Comparison of ENCODE assay signal across 1 cellular context in the genomic region with DNA sequence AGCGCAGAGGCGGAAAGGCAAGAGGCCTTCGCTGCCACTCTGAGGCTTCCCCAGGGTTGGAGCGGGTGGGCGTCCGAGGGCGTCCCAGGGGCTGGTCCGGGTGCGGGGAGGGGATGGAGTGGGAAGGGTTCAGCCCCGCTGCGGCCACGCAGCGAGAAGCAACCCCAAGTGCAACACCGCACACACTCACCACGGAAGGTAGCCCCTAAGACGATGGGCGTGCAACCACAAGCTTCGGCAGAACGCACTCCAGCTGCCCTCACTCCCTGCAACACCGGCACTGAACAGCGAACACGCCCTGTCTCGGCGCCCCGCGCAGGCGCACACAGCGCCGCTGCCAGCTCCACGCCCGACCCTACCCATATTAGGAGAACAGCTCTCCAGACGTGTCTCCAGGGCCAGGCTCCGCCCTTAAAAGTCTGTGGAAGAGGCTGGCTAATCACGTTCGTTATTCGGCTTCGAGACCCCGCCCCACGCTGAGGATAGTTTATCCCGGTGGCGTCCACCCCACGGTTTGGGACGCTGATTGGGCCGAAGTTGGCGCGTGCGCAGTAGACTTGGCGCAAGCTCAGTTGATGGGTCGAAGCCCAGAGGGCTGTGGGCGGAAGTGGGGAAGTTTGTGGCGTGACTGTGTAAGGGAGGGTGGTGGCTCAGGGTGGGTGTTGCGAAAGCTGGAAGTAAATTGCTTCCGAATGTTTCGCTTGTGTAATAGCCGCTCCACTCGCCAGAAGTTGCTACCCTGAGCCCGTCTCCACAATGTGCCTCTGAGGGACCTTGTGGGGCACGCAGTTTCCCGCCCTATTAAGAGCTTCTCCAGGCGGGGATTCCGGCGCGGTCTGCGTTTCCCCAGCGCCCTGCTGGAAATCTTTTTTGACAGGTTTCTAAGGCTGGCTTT.
TF ChIP-seq lines count a peak whose summit lies in the region.

A gene (minus strand): TSS at position 300 of the 895 bp plus-strand sequence. CDS start 343 bp downstream, outside the sequence.

TF ChIP-seq in HepG2, 621 proteins besides CTCF, POLR2A, EP300 and RAD21 (continued from another document and continues in another):
- TF ChIP-seq, protein P1, sequence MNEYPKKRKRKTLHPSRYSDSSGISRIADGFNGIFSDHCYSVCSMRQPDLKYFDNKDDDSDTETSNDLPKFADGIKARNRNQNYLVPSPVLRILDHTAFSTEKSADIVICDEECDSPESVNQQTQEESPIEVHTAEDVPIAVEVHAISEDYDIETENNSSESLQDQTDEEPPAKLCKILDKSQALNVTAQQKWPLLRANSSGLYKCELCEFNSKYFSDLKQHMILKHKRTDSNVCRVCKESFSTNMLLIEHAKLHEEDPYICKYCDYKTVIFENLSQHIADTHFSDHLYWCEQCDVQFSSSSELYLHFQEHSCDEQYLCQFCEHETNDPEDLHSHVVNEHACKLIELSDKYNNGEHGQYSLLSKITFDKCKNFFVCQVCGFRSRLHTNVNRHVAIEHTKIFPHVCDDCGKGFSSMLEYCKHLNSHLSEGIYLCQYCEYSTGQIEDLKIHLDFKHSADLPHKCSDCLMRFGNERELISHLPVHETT (CRISPR knock-in tag; conservative IDR thresholded peaks at IDR 0.05) = peak; percentile 19; the same call in 1 of the 2 replicates
- TF ChIP-seq KLF15 (CRISPR knock-in tag; IDR thresholded peaks at IDR 0.05; ENCODE audit: borderline replicate concordance) (no peak), ZNF251 (CRISPR knock-in tag; IDR thresholded peaks at IDR 0.05) (no peak), TEAD2 (CRISPR knock-in tag; IDR thresholded peaks at IDR 0.05) (no peak), KAT2B (IDR thresholded peaks at IDR 0.05; ENCODE audit: borderline replicate concordance, low read depth, low read length) (no peak), MAFK (conservative IDR thresholded peaks at IDR 0.05 in 1 of 2, IDR thresholded peaks at IDR 0.05 in 1 of 2; ENCODE audit: low read length in 2 of 2) (no peak), MIER3 (CRISPR knock-in tag; IDR thresholded peaks at IDR 0.05; ENCODE audit: borderline replicate concordance) (peak; percentile 64; the same call in 1 of the 2 replicates), SMC3 (IDR thresholded peaks at IDR 0.05; ENCODE audit: low read length) (peak; percentile 8; the same call in 1 of the 2 replicates), MAZ (IDR thresholded peaks at IDR 0.05; ENCODE audit: borderline replicate concordance, low read depth, low read length) (no peak), MAZ (CRISPR knock-in tag; IDR thresholded peaks at IDR 0.05; ENCODE audit: low read depth) (0 out of 2 replicates have a peak, but pooled peaks have one; percentile 43), POGZ (CRISPR knock-in tag; IDR thresholded peaks at IDR 0.05) (peak; percentile 77), ZSCAN9 (CRISPR knock-in tag; IDR thresholded peaks at IDR 0.05; ENCODE audit: borderline replicate concordance) (peak; percentile 28; the same call in 1 of the 2 replicates), NBN (conservative IDR thresholded peaks at IDR 0.05) (no peak), ZNF558 (CRISPR knock-in tag; IDR thresholded peaks at IDR 0.05; ENCODE audit: borderline replicate concordance) (no peak), TEAD3 (CRISPR knock-in tag; optimal IDR thresholded peaks at IDR 0.05; ENCODE audit: borderline replicate concordance) (no peak), POLR2G (IDR thresholded peaks at IDR 0.05; ENCODE audit: low read depth, low read length) (peak; percentile 68), ATF7 (IDR thresholded peaks at IDR 0.05) (no peak), ATF7 (CRISPR knock-in tag; IDR thresholded peaks at IDR 0.05) (no peak), ZNF841 (CRISPR knock-in tag; IDR thresholded peaks at IDR 0.05; ENCODE audit: borderline replicate concordance) (no peak), MZF1 (CRISPR knock-in tag; IDR thresholded peaks at IDR 0.05; ENCODE audit: borderline replicate concordance) (no peak), GZF1 (CRISPR knock-in tag; IDR thresholded peaks at IDR 0.05) (no peak), SALL2 (CRISPR knock-in tag; IDR thresholded peaks at IDR 0.05) (peak; percentile 23; the same call in 1 of the 2 replicates), ZNF577 (CRISPR knock-in tag; IDR thresholded peaks at IDR 0.05; ENCODE audit: borderline replicate concordance, low read depth) (no peak), SNAI1 (CRISPR knock-in tag; IDR thresholded peaks at IDR 0.05; ENCODE audit: borderline replicate concordance) (no peak), ZNF501 (CRISPR knock-in tag; IDR thresholded peaks at IDR 0.05) (peak; percentile 46; the same call in 1 of the 2 replicates), ZNF510 (CRISPR knock-in tag; IDR thresholded peaks at IDR 0.05; ENCODE audit: low read depth) (0 out of 2 replicates have a peak, but pooled peaks have one; percentile 60), FLYWCH1 (CRISPR knock-in tag; IDR thresholded peaks at IDR 0.05) (no peak), ESRRA (CRISPR knock-in tag; IDR thresholded peaks at IDR 0.05; ENCODE audit: low read depth) (no peak), ZNF350 (CRISPR knock-in tag; IDR thresholded peaks at IDR 0.05; ENCODE audit: borderline replicate concordance, low read depth) (peak; percentile 82; the same call in 1 of the 2 replicates), MATR3 (CRISPR knock-in tag; IDR thresholded peaks at IDR 0.05) (no peak), ZNF768 (CRISPR knock-in tag; IDR thresholded peaks at IDR 0.05) (peak; percentile 33; the same call in 1 of the 2 replicates), HNRNPL (IDR thresholded peaks at IDR 0.05; ENCODE audit: low read depth, low read length) (no peak)
- TF ChIP-seq, protein P2, sequence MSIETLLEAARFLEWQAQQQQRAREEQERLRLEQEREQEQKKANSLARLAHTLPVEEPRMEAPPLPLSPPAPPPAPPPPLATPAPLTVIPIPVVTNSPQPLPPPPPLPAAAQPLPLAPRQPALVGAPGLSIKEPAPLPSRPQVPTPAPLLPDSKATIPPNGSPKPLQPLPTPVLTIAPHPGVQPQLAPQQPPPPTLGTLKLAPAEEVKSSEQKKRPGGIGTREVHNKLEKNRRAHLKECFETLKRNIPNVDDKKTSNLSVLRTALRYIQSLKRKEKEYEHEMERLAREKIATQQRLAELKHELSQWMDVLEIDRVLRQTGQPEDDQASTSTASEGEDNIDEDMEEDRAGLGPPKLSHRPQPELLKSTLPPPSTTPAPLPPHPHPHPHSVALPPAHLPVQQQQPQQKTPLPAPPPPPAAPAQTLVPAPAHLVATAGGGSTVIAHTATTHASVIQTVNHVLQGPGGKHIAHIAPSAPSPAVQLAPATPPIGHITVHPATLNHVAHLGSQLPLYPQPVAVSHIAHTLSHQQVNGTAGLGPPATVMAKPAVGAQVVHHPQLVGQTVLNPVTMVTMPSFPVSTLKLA (IDR thresholded peaks at IDR 0.05) = peak; percentile 26
- TF ChIP-seq, protein P3, sequence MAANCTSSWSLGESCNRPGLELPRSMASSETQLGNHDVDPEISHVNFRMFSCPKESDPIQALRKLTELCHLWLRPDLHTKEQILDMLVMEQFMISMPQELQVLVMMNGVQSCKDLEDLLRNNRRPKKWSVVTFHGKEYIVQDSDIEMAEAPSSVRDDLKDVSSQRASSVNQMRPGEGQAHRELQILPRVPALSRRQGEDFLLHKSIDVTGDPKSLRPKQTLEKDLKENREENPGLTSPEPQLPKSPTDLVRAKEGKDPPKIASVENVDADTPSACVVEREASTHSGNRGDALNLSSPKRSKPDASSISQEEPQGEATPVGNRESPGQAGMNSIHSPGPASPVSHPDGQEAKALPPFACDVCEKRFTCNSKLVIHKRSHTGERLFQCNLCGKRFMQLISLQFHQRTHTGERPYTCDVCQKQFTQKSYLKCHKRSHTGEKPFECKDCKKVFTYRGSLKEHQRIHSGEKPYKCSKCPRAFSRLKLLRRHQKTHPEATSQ (CRISPR knock-in tag; IDR thresholded peaks at IDR 0.05; ENCODE audit: borderline replicate concordance) = no peak
- TF ChIP-seq, protein P4, sequence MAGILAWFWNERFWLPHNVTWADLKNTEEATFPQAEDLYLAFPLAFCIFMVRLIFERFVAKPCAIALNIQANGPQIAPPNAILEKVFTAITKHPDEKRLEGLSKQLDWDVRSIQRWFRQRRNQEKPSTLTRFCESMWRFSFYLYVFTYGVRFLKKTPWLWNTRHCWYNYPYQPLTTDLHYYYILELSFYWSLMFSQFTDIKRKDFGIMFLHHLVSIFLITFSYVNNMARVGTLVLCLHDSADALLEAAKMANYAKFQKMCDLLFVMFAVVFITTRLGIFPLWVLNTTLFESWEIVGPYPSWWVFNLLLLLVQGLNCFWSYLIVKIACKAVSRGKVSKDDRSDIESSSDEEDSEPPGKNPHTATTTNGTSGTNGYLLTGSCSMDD (CRISPR knock-in tag; IDR thresholded peaks at IDR 0.05) = no peak
- TF ChIP-seq, protein P5, sequence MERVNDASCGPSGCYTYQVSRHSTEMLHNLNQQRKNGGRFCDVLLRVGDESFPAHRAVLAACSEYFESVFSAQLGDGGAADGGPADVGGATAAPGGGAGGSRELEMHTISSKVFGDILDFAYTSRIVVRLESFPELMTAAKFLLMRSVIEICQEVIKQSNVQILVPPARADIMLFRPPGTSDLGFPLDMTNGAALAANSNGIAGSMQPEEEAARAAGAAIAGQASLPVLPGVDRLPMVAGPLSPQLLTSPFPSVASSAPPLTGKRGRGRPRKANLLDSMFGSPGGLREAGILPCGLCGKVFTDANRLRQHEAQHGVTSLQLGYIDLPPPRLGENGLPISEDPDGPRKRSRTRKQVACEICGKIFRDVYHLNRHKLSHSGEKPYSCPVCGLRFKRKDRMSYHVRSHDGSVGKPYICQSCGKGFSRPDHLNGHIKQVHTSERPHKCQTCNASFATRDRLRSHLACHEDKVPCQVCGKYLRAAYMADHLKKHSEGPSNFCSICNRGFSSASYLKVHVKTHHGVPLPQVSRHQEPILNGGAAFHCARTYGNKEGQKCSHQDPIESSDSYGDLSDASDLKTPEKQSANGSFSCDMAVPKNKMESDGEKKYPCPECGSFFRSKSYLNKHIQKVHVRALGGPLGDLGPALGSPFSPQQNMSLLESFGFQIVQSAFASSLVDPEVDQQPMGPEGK (CRISPR knock-in tag; IDR thresholded peaks at IDR 0.05) = peak; percentile 32; the same call in 1 of the 2 replicates
- TF ChIP-seq, protein P6, sequence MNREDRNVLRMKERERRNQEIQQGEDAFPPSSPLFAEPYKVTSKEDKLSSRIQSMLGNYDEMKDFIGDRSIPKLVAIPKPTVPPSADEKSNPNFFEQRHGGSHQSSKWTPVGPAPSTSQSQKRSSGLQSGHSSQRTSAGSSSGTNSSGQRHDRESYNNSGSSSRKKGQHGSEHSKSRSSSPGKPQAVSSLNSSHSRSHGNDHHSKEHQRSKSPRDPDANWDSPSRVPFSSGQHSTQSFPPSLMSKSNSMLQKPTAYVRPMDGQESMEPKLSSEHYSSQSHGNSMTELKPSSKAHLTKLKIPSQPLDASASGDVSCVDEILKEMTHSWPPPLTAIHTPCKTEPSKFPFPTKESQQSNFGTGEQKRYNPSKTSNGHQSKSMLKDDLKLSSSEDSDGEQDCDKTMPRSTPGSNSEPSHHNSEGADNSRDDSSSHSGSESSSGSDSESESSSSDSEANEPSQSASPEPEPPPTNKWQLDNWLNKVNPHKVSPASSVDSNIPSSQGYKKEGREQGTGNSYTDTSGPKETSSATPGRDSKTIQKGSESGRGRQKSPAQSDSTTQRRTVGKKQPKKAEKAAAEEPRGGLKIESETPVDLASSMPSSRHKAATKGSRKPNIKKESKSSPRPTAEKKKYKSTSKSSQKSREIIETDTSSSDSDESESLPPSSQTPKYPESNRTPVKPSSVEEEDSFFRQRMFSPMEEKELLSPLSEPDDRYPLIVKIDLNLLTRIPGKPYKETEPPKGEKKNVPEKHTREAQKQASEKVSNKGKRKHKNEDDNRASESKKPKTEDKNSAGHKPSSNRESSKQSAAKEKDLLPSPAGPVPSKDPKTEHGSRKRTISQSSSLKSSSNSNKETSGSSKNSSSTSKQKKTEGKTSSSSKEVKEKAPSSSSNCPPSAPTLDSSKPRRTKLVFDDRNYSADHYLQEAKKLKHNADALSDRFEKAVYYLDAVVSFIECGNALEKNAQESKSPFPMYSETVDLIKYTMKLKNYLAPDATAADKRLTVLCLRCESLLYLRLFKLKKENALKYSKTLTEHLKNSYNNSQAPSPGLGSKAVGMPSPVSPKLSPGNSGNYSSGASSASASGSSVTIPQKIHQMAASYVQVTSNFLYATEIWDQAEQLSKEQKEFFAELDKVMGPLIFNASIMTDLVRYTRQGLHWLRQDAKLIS (CRISPR knock-in tag; IDR thresholded peaks at IDR 0.05) = no peak
- TF ChIP-seq, protein P7, sequence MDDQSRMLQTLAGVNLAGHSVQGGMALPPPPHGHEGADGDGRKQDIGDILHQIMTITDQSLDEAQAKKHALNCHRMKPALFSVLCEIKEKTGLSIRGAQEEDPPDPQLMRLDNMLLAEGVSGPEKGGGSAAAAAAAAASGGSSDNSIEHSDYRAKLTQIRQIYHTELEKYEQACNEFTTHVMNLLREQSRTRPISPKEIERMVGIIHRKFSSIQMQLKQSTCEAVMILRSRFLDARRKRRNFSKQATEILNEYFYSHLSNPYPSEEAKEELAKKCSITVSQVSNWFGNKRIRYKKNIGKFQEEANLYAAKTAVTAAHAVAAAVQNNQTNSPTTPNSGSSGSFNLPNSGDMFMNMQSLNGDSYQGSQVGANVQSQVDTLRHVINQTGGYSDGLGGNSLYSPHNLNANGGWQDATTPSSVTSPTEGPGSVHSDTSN (CRISPR knock-in tag; IDR thresholded peaks at IDR 0.05; ENCODE audit: borderline replicate concordance) = no peak; the same call in 1 of the 2 replicates
- TF ChIP-seq, protein P8, sequence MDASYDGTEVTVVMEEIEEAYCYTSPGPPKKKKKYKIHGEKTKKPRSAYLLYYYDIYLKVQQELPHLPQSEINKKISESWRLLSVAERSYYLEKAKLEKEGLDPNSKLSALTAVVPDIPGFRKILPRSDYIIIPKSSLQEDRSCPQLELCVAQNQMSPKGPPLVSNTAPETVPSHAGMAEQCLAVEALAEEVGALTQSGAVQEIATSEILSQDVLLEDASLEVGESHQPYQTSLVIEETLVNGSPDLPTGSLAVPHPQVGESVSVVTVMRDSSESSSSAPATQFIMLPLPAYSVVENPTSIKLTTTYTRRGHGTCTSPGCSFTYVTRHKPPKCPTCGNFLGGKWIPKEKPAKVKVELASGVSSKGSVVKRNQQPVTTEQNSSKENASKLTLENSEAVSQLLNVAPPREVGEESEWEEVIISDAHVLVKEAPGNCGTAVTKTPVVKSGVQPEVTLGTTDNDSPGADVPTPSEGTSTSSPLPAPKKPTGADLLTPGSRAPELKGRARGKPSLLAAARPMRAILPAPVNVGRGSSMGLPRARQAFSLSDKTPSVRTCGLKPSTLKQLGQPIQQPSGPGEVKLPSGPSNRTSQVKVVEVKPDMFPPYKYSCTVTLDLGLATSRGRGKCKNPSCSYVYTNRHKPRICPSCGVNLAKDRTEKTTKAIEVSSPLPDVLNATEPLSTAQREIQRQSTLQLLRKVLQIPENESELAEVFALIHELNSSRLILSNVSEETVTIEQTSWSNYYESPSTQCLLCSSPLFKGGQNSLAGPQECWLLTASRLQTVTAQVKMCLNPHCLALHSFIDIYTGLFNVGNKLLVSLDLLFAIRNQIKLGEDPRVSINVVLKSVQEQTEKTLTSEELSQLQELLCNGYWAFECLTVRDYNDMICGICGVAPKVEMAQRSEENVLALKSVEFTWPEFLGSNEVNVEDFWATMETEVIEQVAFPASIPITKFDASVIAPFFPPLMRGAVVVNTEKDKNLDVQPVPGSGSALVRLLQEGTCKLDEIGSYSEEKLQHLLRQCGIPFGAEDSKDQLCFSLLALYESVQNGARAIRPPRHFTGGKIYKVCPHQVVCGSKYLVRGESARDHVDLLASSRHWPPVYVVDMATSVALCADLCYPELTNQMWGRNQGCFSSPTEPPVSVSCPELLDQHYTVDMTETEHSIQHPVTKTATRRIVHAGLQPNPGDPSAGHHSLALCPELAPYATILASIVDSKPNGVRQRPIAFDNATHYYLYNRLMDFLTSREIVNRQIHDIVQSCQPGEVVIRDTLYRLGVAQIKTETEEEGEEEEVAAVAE (CRISPR knock-in tag; IDR thresholded peaks at IDR 0.05; ENCODE audit: borderline replicate concordance) = 0 out of 2 replicates have a peak, but pooled peaks have one; percentile 62
